In the genomic region with DNA sequence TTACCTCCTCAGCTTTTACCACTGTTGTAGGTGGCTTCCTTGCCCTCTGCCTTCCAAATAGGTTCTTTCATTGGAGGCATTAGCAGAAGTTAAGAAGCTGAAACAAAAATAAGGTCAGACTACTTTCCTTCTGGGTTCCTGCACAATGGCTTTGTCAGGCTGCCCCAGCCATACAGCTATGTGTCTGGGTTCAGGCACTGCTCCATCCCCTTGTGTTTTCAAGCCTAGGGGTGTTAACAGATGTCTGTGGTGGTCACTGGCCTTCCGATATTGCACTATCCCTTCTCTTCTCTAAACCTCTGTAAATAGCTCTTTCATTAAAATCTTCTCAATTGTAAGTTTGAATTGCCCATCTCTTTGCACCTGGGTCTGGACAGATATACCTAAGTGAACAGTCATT, we compare ENCODE assay signal across 35 cellular contexts.
"Had no signal": no experiment of that assay in that cellular context is flagged by ENCODE, and none has a peak within 500 bp of the region (broad histone marks: within the 10 kb centered on the region; RNA-seq: fewer than 3 reads in every experiment).

No MANE protein-coding gene starts in this region.

- H3K36me3 ChIP-seq: ascending aorta had no signal

- H3K36me3 Mint-ChIP-seq: activated CD8-positive, alpha-beta memory T cell treated with anti-CD3 and anti-CD28 coated beads, Interleukin-2, amount 10 ng/mL, durations not matched to agents 7 days and 5 days; activated naive CD4-positive, alpha-beta T cell treated with anti-CD3 and anti-CD28 coated beads, Interleukin-2, amount 10 ng/mL, durations not matched to agents 7 days and 5 days; activated naive CD4-positive, alpha-beta T cell treated with anti-CD3 and anti-CD28 coated beads, Interleukin-2, amount 50 U/mL, for 24 hours; activated naive CD8-positive, alpha-beta T cell; activated naive CD8-positive, alpha-beta T cell treated with anti-CD3 and anti-CD28 coated beads, Interleukin-2, amount 10 ng/mL, durations not matched to agents 7 days and 5 days; brain had no signal

- H3K27me3 ChIP-seq: ascending aorta had no signal

- H3K4me1 ChIP-seq: ascending aorta had no signal

- H3K4me3 Mint-ChIP-seq: activated B cell treated with CpG ODN at 0.5 μM for 24 hours; activated CD4-positive, alpha-beta memory T cell treated with anti-CD3 and anti-CD28 coated beads, Interleukin-2, amount 10 ng/mL, durations not matched to agents 7 days and 5 days; activated CD4-positive, alpha-beta T cell treated with anti-CD3 and anti-CD28 coated beads, Interleukin-2, amount 10 ng/mL, durations not matched to agents 7 days and 5 days; activated CD8-positive, alpha-beta memory T cell treated with anti-CD3 and anti-CD28 coated beads, Interleukin-2, amount 10 ng/mL, durations not matched to agents 7 days and 5 days; activated CD8-positive, alpha-beta T cell treated with anti-CD3 and anti-CD28 coated beads, Interleukin-2, amount 10 ng/mL, durations not matched to agents 7 days and 5 days; activated naive CD4-positive, alpha-beta T cell treated with anti-CD3 and anti-CD28 coated beads, Interleukin-2, amount 10 ng/mL, durations not matched to agents 7 days and 5 days; activated naive CD4-positive, alpha-beta T cell treated with anti-CD3 and anti-CD28 coated beads, Interleukin-2, amount 50 U/mL, for 24 hours; activated naive CD8-positive, alpha-beta T cell; activated naive CD8-positive, alpha-beta T cell treated with anti-CD3 and anti-CD28 coated beads, Interleukin-2, amount 10 ng/mL, durations not matched to agents 7 days and 5 days; activated naive CD8-positive, alpha-beta T cell treated with anti-CD3 and anti-CD28 coated beads, Interleukin-2, amount 50 U/mL, for 24 hours; activated T-cell treated with anti-CD3 and anti-CD28 coated beads, Interleukin-2, amount 50 U/mL, for 24 hours; brain; central memory CD8-positive, alpha-beta T cell; T-helper 1 cell treated with Interleukin-12 subunit alpha and Interleukin-12 subunit beta and Interleukin-4 antibody, amounts not matched to agents 30 μg/mL and 1 μg/mL, for 36 hours; T-helper 2 cell treated with Interferon-gamma antibody and Interleukin-4, amounts not matched to agents 5 μg/mL and 100 μg/mL, for 36 hours had no signal

- H3K4me1 Mint-ChIP-seq: activated B cell treated with CpG ODN at 0.5 μM for 24 hours; activated CD4-positive, alpha-beta memory T cell treated with anti-CD3 and anti-CD28 coated beads, Interleukin-2, amount 10 ng/mL, durations not matched to agents 7 days and 5 days; activated CD4-positive, alpha-beta T cell treated with anti-CD3 and anti-CD28 coated beads, Interleukin-2, amount 10 ng/mL, durations not matched to agents 7 days and 5 days; activated CD8-positive, alpha-beta memory T cell treated with anti-CD3 and anti-CD28 coated beads, Interleukin-2, amount 10 ng/mL, durations not matched to agents 7 days and 5 days; activated naive CD4-positive, alpha-beta T cell treated with anti-CD3 and anti-CD28 coated beads, Interleukin-2, amount 10 ng/mL, durations not matched to agents 7 days and 5 days; activated naive CD4-positive, alpha-beta T cell treated with anti-CD3 and anti-CD28 coated beads, Interleukin-2, amount 50 U/mL, for 24 hours; activated naive CD8-positive, alpha-beta T cell treated with anti-CD3 and anti-CD28 coated beads, Interleukin-2, amount 10 ng/mL, durations not matched to agents 7 days and 5 days; activated naive CD8-positive, alpha-beta T cell treated with anti-CD3 and anti-CD28 coated beads, Interleukin-2, amount 50 U/mL, for 24 hours; brain; central memory CD8-positive, alpha-beta T cell had no signal

- H3K27me3 Mint-ChIP-seq: activated B cell treated with CpG ODN at 0.5 μM for 24 hours; activated CD4-positive, alpha-beta memory T cell treated with anti-CD3 and anti-CD28 coated beads, Interleukin-2, amount 10 ng/mL, durations not matched to agents 7 days and 5 days; activated CD4-positive, alpha-beta T cell treated with anti-CD3 and anti-CD28 coated beads, Interleukin-2, amount 10 ng/mL, durations not matched to agents 7 days and 5 days; activated CD8-positive, alpha-beta memory T cell treated with anti-CD3 and anti-CD28 coated beads, Interleukin-2, amount 10 ng/mL, durations not matched to agents 7 days and 5 days; activated naive CD4-positive, alpha-beta T cell treated with anti-CD3 and anti-CD28 coated beads, Interleukin-2, amount 10 ng/mL, durations not matched to agents 7 days and 5 days; activated naive CD4-positive, alpha-beta T cell treated with anti-CD3 and anti-CD28 coated beads, Interleukin-2, amount 50 U/mL, for 24 hours; activated naive CD8-positive, alpha-beta T cell; activated naive CD8-positive, alpha-beta T cell treated with anti-CD3 and anti-CD28 coated beads, Interleukin-2, amount 10 ng/mL, durations not matched to agents 7 days and 5 days; activated naive CD8-positive, alpha-beta T cell treated with anti-CD3 and anti-CD28 coated beads, Interleukin-2, amount 50 U/mL, for 24 hours; activated T-cell treated with anti-CD3 and anti-CD28 coated beads, Interleukin-2, amount 50 U/mL, for 24 hours; brain; central memory CD8-positive, alpha-beta T cell had no signal

- H3K4me3 ChIP-seq: ascending aorta had no signal

- H3K9me3 Mint-ChIP-seq: activated CD4-positive, alpha-beta T cell treated with anti-CD3 and anti-CD28 coated beads, Interleukin-2, amount 10 ng/mL, durations not matched to agents 7 days and 5 days; activated naive CD4-positive, alpha-beta T cell treated with anti-CD3 and anti-CD28 coated beads, Interleukin-2, amount 50 U/mL, for 24 hours; activated naive CD8-positive, alpha-beta T cell treated with anti-CD3 and anti-CD28 coated beads, Interleukin-2, amount 10 ng/mL, durations not matched to agents 7 days and 5 days; brain; T-helper 2 cell treated with Interferon-gamma antibody and Interleukin-4, amounts not matched to agents 5 μg/mL and 100 μg/mL, for 36 hours had no signal

- DNase-seq: activated B cell treated with CpG ODN at 0.5 μM for 24 hours; activated CD4-positive, alpha-beta memory T cell treated with anti-CD3 and anti-CD28 coated beads, Interleukin-2, amount 10 ng/mL, durations not matched to agents 7 days and 5 days; activated CD4-positive, alpha-beta T cell treated with anti-CD3 and anti-CD28 coated beads for 48 hours; activated CD4-positive, alpha-beta T cell treated with anti-CD3 and anti-CD28 coated beads, Interleukin-2, amount 10 ng/mL, durations not matched to agents 7 days and 5 days; activated CD4-positive, alpha-beta T cell treated with anti-CD3 and anti-CD28 coated beads, Interleukin-2, amount 50 U/mL, for 48 hours; activated CD4-positive, CD25-positive, alpha-beta regulatory T cell treated with anti-CD3 and anti-CD28 coated beads, Interleukin-2, amount 50 U/mL, for 72 hours; activated CD8-positive, alpha-beta memory T cell treated with anti-CD3 and anti-CD28 coated beads for 24 hours; activated CD8-positive, alpha-beta memory T cell treated with anti-CD3 and anti-CD28 coated beads, Interleukin-2, amount 10 ng/mL, durations not matched to agents 7 days and 5 days; activated CD8-positive, alpha-beta memory T cell treated with anti-CD3 and anti-CD28 coated beads, Interleukin-2, amount 50 U/mL, for 48 hours; activated CD8-positive, alpha-beta T cell treated with anti-CD3 and anti-CD28 coated beads, Interleukin-2, amount 10 ng/mL, durations not matched to agents 7 days and 5 days; activated effector memory CD4-positive, alpha-beta T cell treated with Interleukin-2 at 50 U/mL for 16 hours; activated gamma-delta T cell; activated naive CD4-positive, alpha-beta T cell treated with anti-CD3 and anti-CD28 coated beads, Interleukin-2, amount 10 ng/mL, durations not matched to agents 7 days and 5 days; activated naive CD4-positive, alpha-beta T cell treated with Interleukin-2 at 50 U/mL for 16 hours; activated naive CD8-positive, alpha-beta T cell treated with anti-CD3 and anti-CD28 coated beads, Interleukin-2, amount 10 ng/mL, durations not matched to agents 7 days and 5 days; activated naive CD8-positive, alpha-beta T cell treated with anti-CD3 and anti-CD28 coated beads, Interleukin-2, amount 50 U/mL, for 24 hours; activated T-cell treated with anti-CD3 and anti-CD28 coated beads, Interleukin-2, amount 50 U/mL, for 24 hours; activated T-cell treated with anti-CD3 and anti-CD28 coated beads, Interleukin-2, amount 50 U/mL, for 48 hours; amygdala; anterior cingulate cortex; caudate nucleus; cerebellar nuclear complex; T-helper 1 cell; T-helper 2 cell; T-helper 9 cell had no signal

- H3K27ac ChIP-seq: ascending aorta, VCaP had no signal

- H3K27ac Mint-ChIP-seq: activated B cell treated with CpG ODN at 0.5 μM for 24 hours; activated CD4-positive, alpha-beta memory T cell treated with anti-CD3 and anti-CD28 coated beads, Interleukin-2, amount 10 ng/mL, durations not matched to agents 7 days and 5 days; activated CD4-positive, alpha-beta T cell treated with anti-CD3 and anti-CD28 coated beads, Interleukin-2, amount 10 ng/mL, durations not matched to agents 7 days and 5 days; activated CD8-positive, alpha-beta memory T cell treated with anti-CD3 and anti-CD28 coated beads, Interleukin-2, amount 10 ng/mL, durations not matched to agents 7 days and 5 days; activated CD8-positive, alpha-beta T cell treated with anti-CD3 and anti-CD28 coated beads, Interleukin-2, amount 10 ng/mL, durations not matched to agents 7 days and 5 days; activated naive CD4-positive, alpha-beta T cell treated with anti-CD3 and anti-CD28 coated beads, Interleukin-2, amount 10 ng/mL, durations not matched to agents 7 days and 5 days; activated naive CD4-positive, alpha-beta T cell treated with anti-CD3 and anti-CD28 coated beads, Interleukin-2, amount 50 U/mL, for 24 hours; activated naive CD8-positive, alpha-beta T cell; activated naive CD8-positive, alpha-beta T cell treated with anti-CD3 and anti-CD28 coated beads, Interleukin-2, amount 10 ng/mL, durations not matched to agents 7 days and 5 days; activated naive CD8-positive, alpha-beta T cell treated with anti-CD3 and anti-CD28 coated beads, Interleukin-2, amount 50 U/mL, for 24 hours; activated T-cell treated with anti-CD3 and anti-CD28 coated beads, Interleukin-2, amount 50 U/mL, for 24 hours; activated T-helper 2 cell treated with anti-CD3 and anti-CD28 coated beads, Interferon-gamma antibody, Interleukin-2, Interleukin-4, amounts not matched to agents 10 μg/mL and 5 μg/mL and 100 μg/mL, durations not matched to agents 14 hours and 24 hours and 36 hours; brain; T-helper 1 cell treated with Interleukin-12 subunit alpha and Interleukin-12 subunit beta and Interleukin-4 antibody, amounts not matched to agents 30 μg/mL and 1 μg/mL, for 36 hours; T-helper 2 cell treated with Interferon-gamma antibody and Interleukin-4, amounts not matched to agents 5 μg/mL and 100 μg/mL, for 36 hours had no signal

- ATAC-seq: activated CD8-positive, alpha-beta memory T cell treated with anti-CD3 and anti-CD28 coated beads, Interleukin-2, amount 10 ng/mL, durations not matched to agents 7 days and 5 days; activated CD8-positive, alpha-beta T cell treated with anti-CD3 and anti-CD28 coated beads, Interleukin-2, amount 10 ng/mL, durations not matched to agents 7 days and 5 days; activated naive CD8-positive, alpha-beta T cell treated with anti-CD3 and anti-CD28 coated beads, Interleukin-2, amount 50 U/mL, for 24 hours had no signal

- H3K9me3 ChIP-seq: ascending aorta had no signal

- FAIRE-seq: TTC549 had no signal
